Comparison of ENCODE assay signal across 1 cellular context in genomic region chr7:129053938-129054437, GRCh38.
TF ChIP-seq lines count a peak whose summit lies in the region.

No MANE protein-coding gene starts in this region.

TF ChIP-seq in K562, 482 proteins besides CTCF, POLR2A, EP300 and RAD21 (continued from another document):
- TF ChIP-seq ZBTB40 (IDR thresholded peaks at IDR 0.05): peak; percentile 8; the same call in 1 of the 2 replicates
- TF ChIP-seq ZBTB40 (CRISPR knock-in tag; IDR thresholded peaks at IDR 0.05): no peak
- TF ChIP-seq ZNF655 (CRISPR knock-in tag; IDR thresholded peaks at IDR 0.05): no peak
- TF ChIP-seq ZNF436 (CRISPR knock-in tag; IDR thresholded peaks at IDR 0.05): peak; percentile 9; the same call in 1 of the 2 replicates
- TF ChIP-seq STAT6 (CRISPR knock-in tag; IDR thresholded peaks at IDR 0.05): no peak
- TF ChIP-seq SMARCE1 (IDR thresholded peaks at IDR 0.05): peak; percentile 32; the same call in 1 of the 2 replicates
- TF ChIP-seq E2F5 (CRISPR knock-in tag; IDR thresholded peaks at IDR 0.05): no peak
- TF ChIP-seq ELF4 (CRISPR knock-in tag; IDR thresholded peaks at IDR 0.05): 0 out of 2 replicates have a peak, but pooled peaks have one; percentile 21
- TF ChIP-seq ZNF511 (CRISPR knock-in tag; IDR thresholded peaks at IDR 0.05): no peak
- no peak for TF ChIP-seq CCAR2 (IDR thresholded peaks at IDR 0.05; ENCODE audit: low read depth, low read length)
- 0 out of 4 replicates have a peak, but pooled peaks of 1 of the 2 experiments have one; percentile 4 for TF ChIP-seq SIN3A (IDR thresholded peaks at IDR 0.05; ENCODE audit: borderline replicate concordance in 2 of 2, control insufficient read depth in 1 of 2, low read depth in 2 of 2, low read length in 2 of 2)
- no peak for TF ChIP-seq NELFE (IDR thresholded peaks at IDR 0.05; ENCODE audit: insufficient read depth, insufficient read length)
- TF ChIP-seq SMARCB1 (IDR thresholded peaks at IDR 0.05; ENCODE audit: insufficient read length, low read depth): peak; percentile 36
- 0 out of 2 replicates have a peak, but pooled peaks have one; percentile 11 for TF ChIP-seq ZBED1 (IDR thresholded peaks at IDR 0.05)
- TF ChIP-seq IFI16 (CRISPR knock-in tag; IDR thresholded peaks at IDR 0.05): 0 out of 2 replicates have a peak, but pooled peaks have one; percentile 43
- peak in 1 of 2 experiments; percentile 35; a peak in 1 of 4 replicates for TF ChIP-seq TEAD1 (CRISPR knock-in tag; IDR thresholded peaks at IDR 0.05)
- TF ChIP-seq KAT2B (IDR thresholded peaks at IDR 0.05; ENCODE audit: low read depth, low read length): no peak
- no peak for TF ChIP-seq TCF3 (CRISPR knock-in tag; IDR thresholded peaks at IDR 0.05)
- TF ChIP-seq DDX20 (tag; IDR thresholded peaks at IDR 0.05; ENCODE audit: low read depth): no peak
- 0 out of 2 replicates have a peak, but pooled peaks have one; percentile 27 for TF ChIP-seq RNF219 (CRISPR knock-in tag; IDR thresholded peaks at IDR 0.05)
- no peak for TF ChIP-seq KHSRP (IDR thresholded peaks at IDR 0.05)
- peak; percentile 97; the same call in 1 of the 2 replicates for TF ChIP-seq PREB (CRISPR knock-in tag; IDR thresholded peaks at IDR 0.05)
- peak in 1 of 2 experiments; percentile 34; a peak in 1 of 4 replicates for TF ChIP-seq MLLT1 (IDR thresholded peaks at IDR 0.05)
- TF ChIP-seq FOXA3 (CRISPR knock-in tag; conservative IDR thresholded peaks at IDR 0.05 in 1 of 2, IDR thresholded peaks at IDR 0.05 in 1 of 2): no peak
- no peak for TF ChIP-seq MECOM (CRISPR knock-in tag; IDR thresholded peaks at IDR 0.05)
